In genomic region chr5:79640571-79641055, GRCh38 we compare ENCODE assay signal across 18 cellular contexts. TPM values are rescaled to one million over a fixed set of nuclear protein-coding genes. Genes with fewer than 3 reads are reported as not detected.
A peak's percentile ranks its signal among the peaks of the same experiment; 100 is the strongest.
DNase-seq lines count a peak whose midpoint lies in the region; ATAC-seq and TF ChIP-seq lines count a peak whose summit lies in the region.
"Had no signal": no experiment of that assay in that cellular context is flagged by ENCODE, and none has a peak within 500 bp of the region (broad histone marks: within the 10 kb centered on the region; RNA-seq: fewer than 3 reads in every experiment).

No MANE protein-coding gene starts in this region.

- no peak for DNase-seq in CD4-positive, CD25-positive, alpha-beta regulatory T cell
- DNase-seq in cardiac fibroblast (ENCODE audit: low read depth in 2 of 2): peak; percentile 7
- no peak for DNase-seq in immature natural killer cell
- no peak for DNase-seq in WTC11 (ENCODE audit: low spot score)
- DNase-seq in HK-2 (ENCODE audit: unreplicated experiment): no peak
- DNase-seq: DND-41, GDM1, NCI-H1417 treated with DMSO at 0.1 percent for 48 hours, NCI-H187 treated with DMSO at 0.1 percent for 48 hours, NCI-H2227 treated with DMSO at 0.1 percent for 48 hours, NCI-H510A treated with DMSO at 0.1 percent for 48 hours, NCI-H774 had no signal

- no peaks in the 10 kb centered on the region for H3K9me3 Mint-ChIP-seq in CD4-positive, CD25-positive, alpha-beta regulatory T cell
- H3K9me3 Mint-ChIP-seq in immature natural killer cell (no peaks in the 10 kb centered on the region), WTC11 (no peaks in the 10 kb centered on the region)

- peaks cover 30% of the 10 kb centered on the region for H3K36me3 Mint-ChIP-seq in CD4-positive, CD25-positive, alpha-beta regulatory T cell
- H3K36me3 Mint-ChIP-seq in immature natural killer cell: peaks cover 31 to 40% (median 32%) of the 10 kb centered on the region in 3 donors
- H3K36me3 Mint-ChIP-seq in WTC11: peaks cover 12% of the 10 kb centered on the region

- peaks cover 70% of the 10 kb centered on the region for H3K36me3 ChIP-seq in CD4-positive, CD25-positive, alpha-beta regulatory T cell (ENCODE audit: control insufficient read depth, insufficient read depth, low read length)
- H3K36me3 ChIP-seq in HUES64 (ENCODE audit: insufficient read depth, low read length): peaks cover 62% of the 10 kb centered on the region

- no peaks in the 10 kb centered on the region for H3K9me3 ChIP-seq in CD4-positive, CD25-positive, alpha-beta regulatory T cell (ENCODE audit: control insufficient read depth in 2 of 2, low read length in 2 of 2)
- H3K9me3 ChIP-seq in HUES64 (ENCODE audit: insufficient read depth, low read depth, low read length): no peaks in the 10 kb centered on the region
- H3K9me3 ChIP-seq: BLaER1 treated with 17β-estradiol and CSF1 and Interleukin-3, amounts not matched to agents 10 nM and 100 nM had no signal

- no peaks in the 10 kb centered on the region for H3K27me3 Mint-ChIP-seq in CD4-positive, CD25-positive, alpha-beta regulatory T cell
- H3K27me3 Mint-ChIP-seq in immature natural killer cell (ENCODE audit: low read depth in 3 of 3) (peaks cover 0 to 3% (median 2%) of the 10 kb centered on the region in 3 donors), WTC11 (ENCODE audit: low read depth) (no peaks in the 10 kb centered on the region)

- no peak for TF ChIP-seq CTCF in cardiac fibroblast (IDR thresholded peaks at IDR 0.05; ENCODE audit: low read depth, low read length)
- TF ChIP-seq CTCF in WTC11 (IDR thresholded peaks at IDR 0.05): no peak

- H3K27me3 ChIP-seq in CD4-positive, CD25-positive, alpha-beta regulatory T cell (ENCODE audit: control insufficient read depth, insufficient read depth, low read length): no peaks in the 10 kb centered on the region
- H3K27me3 ChIP-seq in HUES64 (ENCODE audit: insufficient read depth, low read length): no peaks in the 10 kb centered on the region
- H3K27me3 ChIP-seq: BLaER1 treated with 17β-estradiol and CSF1 and Interleukin-3, amounts not matched to agents 10 nM and 100 nM had no signal

- no peak overlapping the region for H3K4me3 Mint-ChIP-seq in CD4-positive, CD25-positive, alpha-beta regulatory T cell
- peak overlapping the region in 2 of 5 donors; percentile 26 to 27 for H3K4me3 Mint-ChIP-seq in immature natural killer cell
- no peak overlapping the region for H3K4me3 Mint-ChIP-seq in WTC11

- H3K27ac ChIP-seq in CD4-positive, CD25-positive, alpha-beta regulatory T cell (ENCODE audit: insufficient read depth, low read length, poor library complexity, severe bottlenecking): no peak overlapping the region
- H3K27ac ChIP-seq in HUES64 (ENCODE audit: low read depth, low read length): 0 out of 2 replicates have a peak overlapping the region, but pooled peaks have one; percentile 15
- H3K27ac ChIP-seq: BLaER1 treated with 17β-estradiol and CSF1 and Interleukin-3, amounts not matched to agents 10 nM and 100 nM; KMS-11 had no signal

- ATAC-seq in CD4-positive, CD25-positive, alpha-beta regulatory T cell (ENCODE audit: low read depth in 2 of 2): no peak
- no peak for ATAC-seq in WTC11
- no peak for ATAC-seq in HG02885 (IDR thresholded peaks at IDR 0.05; ENCODE audit: poor library complexity, unreplicated experiment)
- ATAC-seq: HCT116, Right ventricle myocardium inferior had no signal

- POLR2A ChIA-PET in WTC11 (lab: Charles Lee): no interaction called here

- H3K9ac ChIP-seq in HUES64 (ENCODE audit: low read depth, low read length): no peak overlapping the region
- H3K9ac ChIP-seq: BLaER1 treated with 17β-estradiol and CSF1 and Interleukin-3, amounts not matched to agents 10 nM and 100 nM; KMS-11 had no signal

- WGBS in HUES64: 95% methylated on average over 4 of the region's 4 CpGs

- no peaks in the 10 kb centered on the region for H3K4me1 ChIP-seq in CD4-positive, CD25-positive, alpha-beta regulatory T cell (ENCODE audit: control insufficient read depth, insufficient read depth, low read length, poor library complexity, severe bottlenecking)
- no peaks in the 10 kb centered on the region for H3K4me1 ChIP-seq in HUES64 (ENCODE audit: insufficient read depth, low read length)

- no peak overlapping the region for H3K4me3 ChIP-seq in CD4-positive, CD25-positive, alpha-beta regulatory T cell (ENCODE audit: low read depth, low read length)
- H3K4me3 ChIP-seq in HUES64 (ENCODE audit: low read length) (no peak overlapping the region), cardiac fibroblast (replicated peaks in 1 of 2; ENCODE audit: low read depth in 2 of 2, low read length in 2 of 2) (no peak overlapping the region)
- H3K4me3 ChIP-seq: BLaER1 treated with 17β-estradiol and CSF1 and Interleukin-3, amounts not matched to agents 10 nM and 100 nM had no signal

- peak overlapping the region in 2 of 3 donors; percentile 5 to 38 for H3K27ac Mint-ChIP-seq in CD4-positive, CD25-positive, alpha-beta regulatory T cell
- H3K27ac Mint-ChIP-seq in immature natural killer cell (peak overlapping the region in 4 of 6 donors; percentile 39 to 67 (median 56)), WTC11 (no peak overlapping the region)

- H3K4me1 Mint-ChIP-seq in CD4-positive, CD25-positive, alpha-beta regulatory T cell: peaks cover 15 to 32% (median 21%) of the 10 kb centered on the region in 4 donors
- H3K4me1 Mint-ChIP-seq in immature natural killer cell (peaks cover 43 to 68% of the 10 kb centered on the region in 2 donors), WTC11 (0 out of 2 replicates have a peak, but pooled peaks cover 5% of the 10 kb centered on the region)

- CTCF ChIA-PET in WTC11 (lab: Charles Lee): no interaction called here

TF ChIP-seq in WTC11, 78 proteins besides CTCF, POLR2A, EP300 and RAD21 (continues in another document):
- TF ChIP-seq CREM (CRISPR knock-in tag; IDR thresholded peaks at IDR 0.05) (no peak), AFF4 (CRISPR knock-in tag; IDR thresholded peaks at IDR 0.05; ENCODE audit: borderline replicate concordance) (no peak), SOX15 (CRISPR knock-in tag; IDR thresholded peaks at IDR 0.05) (no peak), RELA (CRISPR knock-in tag; IDR thresholded peaks at IDR 0.05; ENCODE audit: borderline replicate concordance) (no peak), MXD4 (CRISPR knock-in tag; IDR thresholded peaks at IDR 0.05; ENCODE audit: borderline replicate concordance) (no peak), ERG (CRISPR knock-in tag; IDR thresholded peaks at IDR 0.05) (no peak), ZNF263 (CRISPR knock-in tag; IDR thresholded peaks at IDR 0.05; ENCODE audit: low read depth) (no peak), ELF4 (CRISPR knock-in tag; IDR thresholded peaks at IDR 0.05; ENCODE audit: low read depth) (no peak)

RNA-seq across cellular contexts. Expression of gene TENT2, which starts 28.4 kb away (rescaled TPM):
- total RNA-seq in CD4-positive, CD25-positive, alpha-beta regulatory T cell: 141 TPM
- 10 to 100 TPM; 45.9 to 65.1 (median 57.9) TPM for polyA plus RNA-seq in CD4-positive, CD25-positive, alpha-beta regulatory T cell
- polyA plus RNA-seq in HUES64 (2013, experiment 1 of 2): 18.2 TPM
- 20.4 TPM for polyA plus RNA-seq in HUES64 (2013, experiment 2 of 2)
- polyA plus RNA-seq in immature natural killer cell: 10 to 100 TPM; 39.1 to 55.6 (median 50.2) TPM
- total RNA-seq in WTC11 (2021): 36.9 to 41.0 TPM (median 40.6 TPM) in 3 replicates

RNA-seq across cellular contexts. Expression of gene CMYA5, which starts 49.0 kb away (rescaled TPM):
- total RNA-seq in CD4-positive, CD25-positive, alpha-beta regulatory T cell: 0.10 TPM
- under 1 TPM in 1 of 4 donors, not detected in 3; 0.05 TPM for polyA plus RNA-seq in CD4-positive, CD25-positive, alpha-beta regulatory T cell
- polyA plus RNA-seq in HUES64 (2013, experiment 1 of 2): 0.25 TPM
- polyA plus RNA-seq in HUES64 (2013, experiment 2 of 2): 0.25 TPM
- polyA plus RNA-seq in immature natural killer cell: not detected
- 0.98 to 1.2 TPM (median 1.1 TPM) in 3 replicates for total RNA-seq in WTC11 (2021)

Comparison
In these comparisons a context has a peak if more than half of its experiments do, and no peak if none do; other contexts are left out.
1. DNase-seq: peak in cardiac fibroblast (2 of 2); none in CD4-positive, CD25-positive, alpha-beta regulatory T cell (0 of 3), immature natural killer cell (0 of 3), WTC11 (single experiment) and HK-2 (single experiment).